ENCODE assay signal across 18 cellular contexts in the genomic region with DNA sequence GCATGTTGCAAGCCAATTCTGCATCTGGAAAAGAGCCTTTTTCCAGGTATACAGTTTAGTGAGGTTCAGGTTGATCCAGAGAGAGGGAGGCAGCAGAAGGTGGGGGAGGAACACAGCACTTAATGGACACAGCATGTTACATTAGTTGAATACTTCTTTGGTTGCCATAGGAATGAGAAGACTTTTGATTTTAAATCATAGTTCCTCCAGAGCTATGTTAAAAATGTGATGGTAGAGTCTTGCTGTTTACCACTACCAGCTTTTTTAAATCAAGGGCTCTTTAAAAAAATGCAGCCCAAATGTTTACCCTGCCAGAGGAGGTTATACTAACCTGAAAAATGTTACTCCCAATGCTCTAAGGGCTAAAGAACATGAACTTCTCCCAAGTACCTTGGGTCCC.
"Had no signal": no experiment of that assay in that cellular context is flagged by ENCODE, and none has a peak within 500 bp of the region (broad histone marks: within the 10 kb centered on the region; RNA-seq: fewer than 3 reads in every experiment).

No MANE protein-coding gene starts in this region.

- H3K27ac ChIP-seq: body of pancreas, cardiac muscle cell, epithelial cell of prostate, lower lobe of right lung, thoracic aorta, upper lobe of left lung had no signal

- ATAC-seq: body of pancreas; left lobe of liver; lower lobe of right lung; naive thymus-derived CD8-positive, alpha-beta T cell; sciatic nerve had no signal

- H3K27me3 ChIP-seq: body of pancreas, upper lobe of left lung had no signal

- H3K4me3 ChIP-seq: body of pancreas, cardiac muscle cell, lower lobe of right lung, thoracic aorta, upper lobe of left lung had no signal

- DNase-seq: activated CD8-positive, alpha-beta memory T cell treated with anti-CD3 and anti-CD28 coated beads, Interleukin-2, amount 50 U/mL, for 4 hours; activated naive CD4-positive, alpha-beta T cell treated with Interleukin-2 at 50 U/mL for 16 hours; activated naive CD8-positive, alpha-beta T cell treated with anti-CD3 and anti-CD28 coated beads for 36 hours; activated T-cell treated with anti-CD3 and anti-CD28 coated beads, Interleukin-2, amount 50 U/mL, for 24 hours; amniotic stem cell; body of pancreas; lower lobe of right lung; naive thymus-derived CD8-positive, alpha-beta T cell; stimulated activated CD4-positive, alpha-beta T cell treated with anti-CD3 and anti-CD28 coated beads, Interleukin-2, amount 100 ng/mL, for 48 hours; stimulated activated CD8-positive, alpha-beta memory T cell treated with anti-CD3 and anti-CD28 coated beads, Interleukin-4, amount 100 ng/mL, for 48 hours; stimulated activated naive CD4-positive, alpha-beta T cell; T1000; upper lobe of left lung had no signal

- H3K4me1 ChIP-seq: body of pancreas, lower lobe of right lung, upper lobe of left lung had no signal

- H3K36me3 ChIP-seq: cardiac muscle cell, lower lobe of right lung, thoracic aorta, upper lobe of left lung had no signal

- H3K9me3 ChIP-seq: body of pancreas, lower lobe of right lung, thoracic aorta, upper lobe of left lung had no signal
